Comparison of ENCODE assay signal across 14 cellular contexts in genomic region chr12:75721231-75721641, GRCh38.
A peak's percentile ranks its signal among the peaks of the same experiment; 100 is the strongest.
DNase-seq lines count a peak whose midpoint lies in the region; TF ChIP-seq lines count a peak whose summit lies in the region.
"Had no signal": no experiment of that assay in that cellular context is flagged by ENCODE, and none has a peak within 500 bp of the region (broad histone marks: within the 10 kb centered on the region; RNA-seq: fewer than 3 reads in every experiment).

No MANE protein-coding gene starts in this region.

- 36% methylated on average over 2 of the region's 2 CpGs for WGBS in thyroid gland, 2 donors

- in situ Hi-C loops in astrocyte of the spinal cord (cut with HindIII; ENCODE audit: low sequenced_read_pairs): no loop called here

- peaks cover 48 to 71% of the 10 kb centered on the region in 2 donors for H3K4me1 ChIP-seq in thyroid gland

- intact Hi-C loops in thyroid gland (cut with DNase I): loop anchor here (10.0 kb wide), 1 partner anchor 304 kb away; no protein-coding TSS in a partner anchor

- peak; percentile 40 for DNase-seq in NCI-H1694 treated with DMSO at 0.1 percent for 48 hours (lab: John Stamatoyannopoulos, UW)
- DNase-seq in NCI-H1694 (lab: John Stamatoyannopoulos, UW): no peak
- DNase-seq in astrocyte of the spinal cord (ENCODE audit: low read depth, low spot score): peak; percentile 71
- DNase-seq in medulla oblongata (ENCODE audit: extremely low spot score): peak; percentile 59
- DNase-seq in thyroid gland: no peak
- DNase-seq in NCI-H510A treated with DMSO at 0.1 percent for 48 hours (lab: John Stamatoyannopoulos, UW): no peak
- no peak for DNase-seq in activated effector memory CD4-positive, alpha-beta T cell treated with anti-CD3 and anti-CD28 coated beads, Interleukin-2, amount 50 U/mL, for 16 hours
- no peak for DNase-seq in iPS-NIHi7 (ENCODE audit: extremely low spot score)
- DNase-seq: ACHN; activated T-cell treated with anti-CD3 and anti-CD28 coated beads, Interleukin-2, amount 50 U/mL, for 24 hours; brain microvascular endothelial cell; erythroblast; kidney glomerular epithelial cell; NCI-H524 treated with DMSO at 0.1 percent for 48 hours had no signal

- H3K9me3 ChIP-seq in thyroid gland: no peaks in the 10 kb centered on the region

- TF ChIP-seq CTCF in astrocyte of the spinal cord (IDR thresholded peaks at IDR 0.05; ENCODE audit: low read depth, low read length) (no peak), thyroid gland (IDR thresholded peaks at IDR 0.05) (no peak)

- H3K27ac ChIP-seq in thyroid gland: peak overlapping the region; percentile 56 to 77 (median 67)
- H3K27ac ChIP-seq: brain microvascular endothelial cell had no signal

- no peak for TF ChIP-seq POLR2A in thyroid gland (IDR thresholded peaks at IDR 0.05)

- H3K4me3 ChIP-seq in astrocyte of the spinal cord (ENCODE audit: low read depth, low read length) (no peak overlapping the region), thyroid gland (replicated peaks in 1 of 3) (no peak overlapping the region)

- no peaks in the 10 kb centered on the region for H3K27me3 ChIP-seq in thyroid gland
- H3K27me3 ChIP-seq: brain microvascular endothelial cell had no signal

- H3K36me3 ChIP-seq in thyroid gland: no peaks in the 10 kb centered on the region
- H3K36me3 ChIP-seq: brain microvascular endothelial cell had no signal

Comparison
In these comparisons a context has a peak if more than half of its experiments do, and no peak if none do; other contexts are left out.
1. DNase-seq: peak in NCI-H1694 treated with DMSO at 0.1 percent for 48 hours (single experiment), astrocyte of the spinal cord (single experiment) and medulla oblongata (single experiment); none in NCI-H1694 (single experiment), thyroid gland (0 of 2), NCI-H510A treated with DMSO at 0.1 percent for 48 hours (single experiment), activated effector memory CD4-positive, alpha-beta T cell treated with anti-CD3 and anti-CD28 coated beads, Interleukin-2, amount 50 U/mL, for 16 hours (single experiment) and iPS-NIHi7 (single experiment).